Comparison of ENCODE assay signal across 1 cellular context in genomic region chr16:66079671-66080070, GRCh38.
TF ChIP-seq lines count a peak whose summit lies in the region.

No MANE protein-coding gene starts in this region.

TF ChIP-seq in GM23338, 12 proteins besides CTCF, POLR2A, EP300 and RAD21 (continued from another document):
- no peak for TF ChIP-seq STAT1 (IDR thresholded peaks at IDR 0.05; ENCODE audit: unreplicated experiment)
- no peak for TF ChIP-seq EZH2phosphoT487 (IDR thresholded peaks at IDR 0.05; ENCODE audit: unreplicated experiment)
